In genomic region chr9:89410709-89411111, GRCh38 we compare ENCODE assay signal across 9 cellular contexts.
DNase-seq lines count a peak whose midpoint lies in the region; ATAC-seq and TF ChIP-seq lines count a peak whose summit lies in the region.
"Had no signal": no experiment of that assay in that cellular context is flagged by ENCODE, and none has a peak within 500 bp of the region (broad histone marks: within the 10 kb centered on the region; RNA-seq: fewer than 3 reads in every experiment).

No MANE protein-coding gene starts in this region.

- CTCF ChIA-PET in PC-9 (lab: Charles Lee) = no interaction called here

- peaks cover 0 to 4% of the 10 kb centered on the region in 2 donors for H3K9me3 Mint-ChIP-seq in effector memory CD8-positive, alpha-beta T cell

- peak overlapping the region; percentile 74 to 77 for H3K4me3 Mint-ChIP-seq in effector memory CD8-positive, alpha-beta T cell

- H3K4me1 Mint-ChIP-seq in effector memory CD8-positive, alpha-beta T cell (ENCODE audit: low read depth in 2 of 2) = peaks cover 68 to 90% of the 10 kb centered on the region in 2 donors

- POLR2A ChIA-PET in PC-9 (lab: Charles Lee; ENCODE audit: unreplicated experiment) = no interaction called here

- BruUV-seq in PC-9 (replicated peaks; lab: Mats Ljungman, UMichigan) = no TSS peak

- ATAC-seq in GM21717 (IDR thresholded peaks at IDR 0.05; ENCODE audit: unreplicated experiment) = peak; percentile 59
- ATAC-seq in effector memory CD8-positive, alpha-beta T cell (replicated peaks) = peak; percentile 10
- no peak for ATAC-seq in omental fat pad (ENCODE audit: low FRiP score)

- H3K9me3 ChIP-seq in PC-9 (ENCODE audit: insufficient read depth, low read depth) = no peaks in the 10 kb centered on the region

- no peak overlapping the region for H3K27ac ChIP-seq in PC-9

- H3K27me3 ChIP-seq in PC-9 (ENCODE audit: insufficient read depth, low read depth) = no peaks in the 10 kb centered on the region

- no peaks in the 10 kb centered on the region for H3K79me2 ChIP-seq in PC-9 (ENCODE audit: low read depth)

- no peak overlapping the region for H3K4me2 ChIP-seq in PC-9

- no peaks in the 10 kb centered on the region; the same call in 1 of the 2 replicates for H4K20me1 ChIP-seq in PC-9 (ENCODE audit: insufficient read depth)

- H2AFZ ChIP-seq in PC-9 = no peak overlapping the region

- H3K4me1 ChIP-seq in PC-9 (replicated peaks; ENCODE audit: insufficient read depth) = no peaks in the 10 kb centered on the region

- intact Hi-C loops in PC-9 (cut with micrococcal nuclease; ENCODE audit: unreplicated experiment) = no loop called here

- H3K36me3 Mint-ChIP-seq in effector memory CD8-positive, alpha-beta T cell (ENCODE audit: insufficient read depth) = peaks cover 33% of the 10 kb centered on the region

- H3K27ac Mint-ChIP-seq in effector memory CD8-positive, alpha-beta T cell = peak overlapping the region; percentile 87 to 92

- no peak overlapping the region for H3K4me3 ChIP-seq in PC-9
- H3K4me3 ChIP-seq: skin epidermis had no signal

- no peaks in the 10 kb centered on the region for H3K9me2 ChIP-seq in PC-9 (ENCODE audit: insufficient read depth)

- H3K36me3 ChIP-seq in PC-9 (ENCODE audit: low read depth) = no peaks in the 10 kb centered on the region

- DNase-seq in COLO668 (lab: John Stamatoyannopoulos, UW; ENCODE audit: unreplicated experiment) (peak; percentile 18), PC-9 (no peak), SIG-M5 (lab: John Stamatoyannopoulos, UW) (no peak), cerebellar nuclear complex (lab: John Stamatoyannopoulos, UW) (no peak), SK-N-DZ (ENCODE audit: low spot score) (no peak), omental fat pad (ENCODE audit: low spot score) (no peak)
- DNase-seq in effector memory CD8-positive, alpha-beta T cell = no peak

- TF ChIP-seq CTCF in PC-9 (conservative IDR thresholded peaks at IDR 0.05) (peak; percentile 33; the same call in 1 of the 2 replicates), omental fat pad (IDR thresholded peaks at IDR 0.05) (no peak)

- H3F3A ChIP-seq in PC-9 (ENCODE audit: insufficient read depth, low read depth) = no peaks in the 10 kb centered on the region

- H3K27me3 Mint-ChIP-seq in effector memory CD8-positive, alpha-beta T cell = no peaks in the 10 kb centered on the region
